Comparison of ENCODE assay signal across 20 cellular contexts in the genomic region with DNA sequence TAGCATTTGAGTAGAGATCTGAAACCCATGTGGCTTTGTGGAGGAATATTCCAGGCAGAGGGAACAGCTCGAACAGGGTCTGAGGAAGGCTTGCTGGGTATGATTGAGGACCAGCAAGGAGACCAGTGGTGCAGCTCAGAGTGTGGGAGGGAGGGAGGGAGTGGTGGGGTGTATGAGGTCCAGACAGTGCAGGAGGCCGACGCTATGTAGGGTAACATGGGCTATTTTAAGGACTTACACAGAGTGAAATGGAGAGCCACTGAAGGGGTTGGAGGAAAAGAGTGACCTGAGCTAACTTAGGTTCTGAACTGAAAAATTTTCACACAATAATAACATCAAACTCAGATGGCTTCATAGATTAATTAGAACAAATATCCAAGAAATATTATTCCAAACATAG. TPM values are rescaled to one million over a fixed set of nuclear protein-coding genes. Genes with fewer than 3 reads are reported as not detected.
"Had no signal": no experiment of that assay in that cellular context is flagged by ENCODE, and none has a peak within 500 bp of the region (broad histone marks: within the 10 kb centered on the region; RNA-seq: fewer than 3 reads in every experiment).

No MANE protein-coding gene starts in this region.

- ATAC-seq: activated T-cell treated with anti-CD3 and anti-CD28 coated beads, Interleukin-2, amount 50 U/mL, for 4 hours; SK-N-SH treated with all-trans-retinoic acid at 6 μM for 48 hours had no signal

- DNase-seq: activated CD4-positive, alpha-beta T cell treated with anti-CD3 and anti-CD28 coated beads for 4 hours; activated effector memory CD4-positive, alpha-beta T cell treated with Interleukin-2 at 50 U/mL for 16 hours; activated naive CD8-positive, alpha-beta T cell treated with anti-CD3 and anti-CD28 coated beads for 36 hours; activated T-cell treated with anti-CD3 and anti-CD28 coated beads, Interleukin-2, amount 50 U/mL, for 4 hours; left colon; naive B cell; SHP77 treated with DMSO at 0.1 percent for 48 hours; stimulated activated CD4-positive, alpha-beta T cell treated with anti-CD3 and anti-CD28 coated beads, Interleukin-15, amount 100 ng/mL, for 24 hours; stimulated activated CD4-positive, alpha-beta T cell treated with anti-CD3 and anti-CD28 coated beads, Interleukin-4, amount 100 ng/mL, for 1 hour; stimulated activated naive CD4-positive, alpha-beta T cell treated with Interleukin-2 at 50 U/mL for 16 hours; substantia nigra; T-helper 1 cell; transverse colon had no signal

- H3K27me3 Mint-ChIP-seq: activated naive CD8-positive, alpha-beta T cell treated with anti-CD3 and anti-CD28 coated beads for 36 hours; brain; naive B cell had no signal

- H3K9ac ChIP-seq: parathyroid adenoma had no signal

- H3K9me3 Mint-ChIP-seq: activated naive CD8-positive, alpha-beta T cell treated with anti-CD3 and anti-CD28 coated beads for 36 hours; activated T-cell treated with anti-CD3 and anti-CD28 coated beads, Interleukin-2, amount 50 U/mL, for 4 hours; brain; naive B cell had no signal

- H2AFZ ChIP-seq: parathyroid adenoma had no signal

- H3K4me3 ChIP-seq: transverse colon had no signal

- H3K4me3 Mint-ChIP-seq: activated naive CD8-positive, alpha-beta T cell treated with anti-CD3 and anti-CD28 coated beads for 36 hours; activated T-cell treated with anti-CD3 and anti-CD28 coated beads, Interleukin-2, amount 50 U/mL, for 4 hours; brain; naive B cell had no signal

- H3K27ac ChIP-seq: parathyroid adenoma had no signal

- H3K9me3 ChIP-seq: transverse colon had no signal

- H3K27ac Mint-ChIP-seq: activated naive CD8-positive, alpha-beta T cell treated with anti-CD3 and anti-CD28 coated beads for 36 hours; naive B cell had no signal

- H3K27me3 ChIP-seq: transverse colon had no signal

RNA-seq across cellular contexts. Expression of a gene that starts 43.9 kb away (rescaled TPM):
- total RNA-seq: activated naive CD8-positive, alpha-beta T cell treated with anti-CD3 and anti-CD28 coated beads for 36 hours; dermis microvascular lymphatic vessel endothelial cell; fibroblast of lung; lung microvascular endothelial cell; renal cortical epithelial cell had no signal
